ENCODE assay signal across 19 cellular contexts in genomic region chr18:50917021-50917420, GRCh38. TPM values are rescaled to one million over a fixed set of nuclear protein-coding genes. Genes with fewer than 3 reads are reported as not detected.
A peak's percentile ranks its signal among the peaks of the same experiment; 100 is the strongest.
DNase-seq lines count a peak whose midpoint lies in the region; ATAC-seq and TF ChIP-seq lines count a peak whose summit lies in the region.
"Had no signal": no experiment of that assay in that cellular context is flagged by ENCODE, and none has a peak within 500 bp of the region (broad histone marks: within the 10 kb centered on the region; RNA-seq: fewer than 3 reads in every experiment).

No MANE protein-coding gene starts in this region.

- H3K27me3 ChIP-seq in ACC112 (ENCODE audit: insufficient read depth, low read length) (no peaks in the 10 kb centered on the region), left ventricle myocardium inferior (ENCODE audit: low read depth) (no peaks in the 10 kb centered on the region), upper lobe of right lung (no peaks in the 10 kb centered on the region)
- H3K27me3 ChIP-seq: BLaER1 had no signal

- no peak for TF ChIP-seq CTCF in cardiac fibroblast (IDR thresholded peaks at IDR 0.05; ENCODE audit: low read depth, low read length)
- no peak for TF ChIP-seq CTCF in fibroblast of pulmonary artery (IDR thresholded peaks at IDR 0.05; ENCODE audit: low read length, missing control alignments)
- no peak for TF ChIP-seq CTCF in left ventricle myocardium inferior (IDR thresholded peaks at IDR 0.05; ENCODE audit: borderline replicate concordance)
- no peak for TF ChIP-seq CTCF in upper lobe of right lung (IDR thresholded peaks at IDR 0.05)

- ATAC-seq in HG03457 (IDR thresholded peaks at IDR 0.05; ENCODE audit: unreplicated experiment) = no peak
- ATAC-seq in upper lobe of right lung = no peak
- ATAC-seq: GM12878, HCT116 had no signal

- no peak overlapping the region for H3K4me3 ChIP-seq in ACC112 (ENCODE audit: low read depth, low read length)
- H3K4me3 ChIP-seq in cardiac fibroblast (replicated peaks in 1 of 2; ENCODE audit: low read depth in 2 of 2, low read length in 2 of 2) = no peak overlapping the region
- no peak overlapping the region for H3K4me3 ChIP-seq in fibroblast of pulmonary artery (replicated peaks; ENCODE audit: low read depth, low read length)
- no peak overlapping the region for H3K4me3 ChIP-seq in left ventricle myocardium inferior
- no peak overlapping the region for H3K4me3 ChIP-seq in upper lobe of right lung
- H3K4me3 ChIP-seq: BLaER1, GM12878 had no signal

- peaks cover 19% of the 10 kb centered on the region for H3K36me3 ChIP-seq in ACC112 (ENCODE audit: insufficient read depth, low read length)
- H3K36me3 ChIP-seq in left ventricle myocardium inferior = peaks cover 64% of the 10 kb centered on the region
- H3K36me3 ChIP-seq in upper lobe of right lung = peaks cover 48% of the 10 kb centered on the region

- H3K9me3 ChIP-seq in left ventricle myocardium inferior (replicated peaks) = no peaks in the 10 kb centered on the region
- no peaks in the 10 kb centered on the region for H3K9me3 ChIP-seq in upper lobe of right lung
- H3K9me3 ChIP-seq: BLaER1 had no signal

- intact Hi-C loops in left ventricle myocardium inferior (cut with micrococcal nuclease) = no loop called here
- intact Hi-C loops in upper lobe of right lung (cut with DNase I) = no loop called here

- H3K4me1 ChIP-seq in ACC112 (ENCODE audit: control insufficient read depth, insufficient read depth, low read length, unreplicated experiment) = peaks cover 14% of the 10 kb centered on the region
- H3K4me1 ChIP-seq in left ventricle myocardium inferior = no peaks in the 10 kb centered on the region
- H3K4me1 ChIP-seq in upper lobe of right lung = no peaks in the 10 kb centered on the region
- H3K4me1 ChIP-seq: BLaER1 had no signal

- no peaks in the 10 kb centered on the region for H3K79me2 ChIP-seq in ACC112 (ENCODE audit: control insufficient read depth, insufficient read depth, low read length, unreplicated experiment)

- peak overlapping the region; percentile 9 for H2AFZ ChIP-seq in ACC112 (ENCODE audit: low read length, unreplicated experiment)

- DNase-seq in HS-27A (ENCODE audit: low read depth) (peak; percentile 48), cardiac fibroblast (ENCODE audit: low read depth in 2 of 2) (peak; percentile 7 to 61), fibroblast of pulmonary artery (ENCODE audit: low read depth) (peak; percentile 17), GDM1 (lab: John Stamatoyannopoulos, UW) (no peak), left ventricle myocardium inferior (no peak), upper lobe of right lung (no peak)
- DNase-seq: DMS 273 treated with DMSO at 0.1 percent for 48 hours, NCI-H1105 treated with DMSO at 0.1 percent for 48 hours, NCI-H1930, NCI-H2171, NCI-H446 treated with DMSO at 0.1 percent for 48 hours, NCI-H748 treated with DMSO at 0.1 percent for 48 hours, SW 1271 had no signal

- H3K27ac ChIP-seq in ACC112 (ENCODE audit: low read depth, low read length) = no peak overlapping the region; the same call in 1 of the 2 replicates
- no peak overlapping the region for H3K27ac ChIP-seq in left ventricle myocardium inferior (replicated peaks)
- no peak overlapping the region for H3K27ac ChIP-seq in upper lobe of right lung
- H3K27ac ChIP-seq: BLaER1, KMS-11 had no signal

RNA-seq across cellular contexts. Expression of gene ME2, which starts 38.1 kb away (rescaled TPM):
- total RNA-seq in left ventricle myocardium inferior (54.5 TPM), upper lobe of right lung (40.5 TPM)

RNA-seq across cellular contexts. Expression of gene ELAC1, which starts 50.8 kb away (rescaled TPM):
- total RNA-seq in left ventricle myocardium inferior (5.2 TPM), upper lobe of right lung (6.8 TPM)

Comparison
In these comparisons a context has a peak if more than half of its experiments do, and no peak if none do; other contexts are left out.
1. DNase-seq: peak in HS-27A (single experiment), cardiac fibroblast (2 of 2) and fibroblast of pulmonary artery (single experiment); none in GDM1 (single experiment), left ventricle myocardium inferior (single experiment) and upper lobe of right lung (single experiment).